ENCODE assay signal across 8 cellular contexts in the genomic region with DNA sequence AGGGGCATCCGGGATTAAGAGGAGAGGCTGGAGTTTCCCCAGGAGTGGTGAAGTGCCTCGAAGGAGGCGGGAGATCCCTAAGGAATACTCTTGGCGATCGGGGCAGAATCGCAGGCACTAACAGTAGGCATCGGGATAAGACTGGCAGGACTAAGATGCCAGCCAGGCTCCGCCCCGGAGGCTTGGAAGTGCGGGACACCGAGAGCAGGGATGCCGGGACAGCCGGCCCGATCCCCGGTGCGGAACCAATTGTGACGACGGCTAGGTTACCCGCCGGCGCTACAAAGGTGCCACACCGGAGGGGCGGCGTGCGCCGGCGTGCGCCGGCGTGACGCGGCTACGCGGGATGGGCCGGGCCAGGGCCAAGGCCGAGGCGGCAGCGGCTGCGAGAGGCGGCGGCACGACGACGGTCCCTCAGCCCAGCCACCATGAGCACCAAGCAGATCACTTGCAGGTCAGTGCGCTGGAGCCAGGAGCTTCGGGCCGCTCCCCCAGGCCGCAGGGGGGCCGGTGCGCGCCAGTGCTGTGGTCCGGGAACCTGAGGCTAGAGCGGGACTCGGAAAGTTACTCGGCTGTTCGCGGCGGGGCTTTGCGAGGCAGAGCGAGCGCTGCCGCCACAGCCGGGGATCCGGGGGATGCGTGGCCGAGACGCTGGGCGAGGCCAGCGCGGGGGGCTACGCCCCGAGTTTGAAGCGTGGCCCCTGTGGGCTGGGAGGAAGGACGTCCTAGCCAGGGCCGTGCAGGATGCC. TPM values are rescaled to one million over a fixed set of nuclear protein-coding genes. Genes with fewer than 3 reads are reported as not detected.
DNase-seq lines count a peak whose midpoint lies in the region; ATAC-seq and TF ChIP-seq lines count a peak whose summit lies in the region.

A gene with protein sequence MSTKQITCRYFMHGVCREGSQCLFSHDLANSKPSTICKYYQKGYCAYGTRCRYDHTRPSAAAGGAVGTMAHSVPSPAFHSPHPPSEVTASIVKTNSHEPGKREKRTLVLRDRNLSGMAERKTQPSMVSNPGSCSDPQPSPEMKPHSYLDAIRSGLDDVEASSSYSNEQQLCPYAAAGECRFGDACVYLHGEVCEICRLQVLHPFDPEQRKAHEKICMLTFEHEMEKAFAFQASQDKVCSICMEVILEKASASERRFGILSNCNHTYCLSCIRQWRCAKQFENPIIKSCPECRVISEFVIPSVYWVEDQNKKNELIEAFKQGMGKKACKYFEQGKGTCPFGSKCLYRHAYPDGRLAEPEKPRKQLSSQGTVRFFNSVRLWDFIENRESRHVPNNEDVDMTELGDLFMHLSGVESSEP (plus strand): TSS at position 365 of the 749 bp plus-strand sequence. CDS start 64 bp downstream, at position 429.

- peak in 1 of 2 donors; percentile 96 for TF ChIP-seq POLR2A in vagina (IDR thresholded peaks at IDR 0.05)

- intact Hi-C loops in T-helper 2 cell treated with Interferon-gamma antibody and Interleukin-4, amounts not matched to agents 100 ng/mL and 5 ng/mL, for 36 hours (cut with micrococcal nuclease): loop anchor here (1.0 kb wide), 3 partner anchors 73 to 163 kb away; a partner anchor contains a TSS
- intact Hi-C loops in right cardiac atrium (cut with DNase I): no loop called here
- intact Hi-C loops in vagina (cut with DNase I): no loop called here

- H3K9me3 ChIP-seq in right cardiac atrium (ENCODE audit: control insufficient read depth, low read length) (no peaks in the 10 kb centered on the region), vagina (no peaks in the 10 kb centered on the region)

- no peak for TF ChIP-seq CTCF in GM13977 (IDR thresholded peaks at IDR 0.05; ENCODE audit: extremely low read depth, insufficient read depth, missing control alignments)
- no peak for TF ChIP-seq CTCF in vagina (IDR thresholded peaks at IDR 0.05)

- H3K4me1 ChIP-seq in right cardiac atrium (ENCODE audit: control insufficient read depth, insufficient read depth, low read length) (peaks cover 7% of the 10 kb centered on the region), rectal smooth muscle tissue (ENCODE audit: control insufficient read depth, insufficient read depth, low read length) (peaks cover 12% of the 10 kb centered on the region), vagina (peaks cover 60% of the 10 kb centered on the region)

- H3K27ac ChIP-seq in right cardiac atrium (ENCODE audit: low read length) (peak within 1 kb of the TSS; percentile 84), rectal smooth muscle tissue (ENCODE audit: low read depth, low read length) (peak within 1 kb of the TSS; percentile 98), vagina (peak within 1 kb of the TSS; percentile 95)

- DNase-seq in GM13977 (ENCODE audit: low spot score) (peak; percentile 89), NCI-H146 (lab: John Stamatoyannopoulos, UW) (peak; percentile 76), anterior cingulate cortex (lab: John Stamatoyannopoulos, UW) (peak; percentile 45 to 94 (median 85)), right cardiac atrium (peak; percentile 86 to 95 (median 94)), vagina (ENCODE audit: extremely low spot score in 2 of 2) (peak in 1 of 2 donors; percentile 92)

- H3K9ac ChIP-seq in rectal smooth muscle tissue (ENCODE audit: low read length): peak within 1 kb of the TSS; percentile 94

- H3K36me3 ChIP-seq in rectal smooth muscle tissue (ENCODE audit: control insufficient read depth, insufficient read depth, low read length) (peaks cover 1% of the 10 kb centered on the region), vagina (no peaks in the 10 kb centered on the region)

- in situ Hi-C loops in GM13977 (cut with MboI; ENCODE audit: low pct_unique_long_range_greater_than_20kb, low sequenced_read_pairs, unreplicated experiment): no loop called here

- ATAC-seq in HG02759 (IDR thresholded peaks at IDR 0.05; ENCODE audit: unreplicated experiment): peak; percentile 89
- ATAC-seq in right cardiac atrium: peak; percentile 97 to 98

- H3K27me3 ChIP-seq in right cardiac atrium (ENCODE audit: control insufficient read depth, insufficient read depth): no peaks in the 10 kb centered on the region
- peaks cover 5% of the 10 kb centered on the region for H3K27me3 ChIP-seq in rectal smooth muscle tissue (ENCODE audit: control insufficient read depth, insufficient read depth, low read length)
- no peaks in the 10 kb centered on the region for H3K27me3 ChIP-seq in vagina

- H3K4me3 ChIP-seq in right cardiac atrium (ENCODE audit: low read length) (peak within 1 kb of the TSS; percentile 68), rectal smooth muscle tissue (ENCODE audit: low read length) (peak within 1 kb of the TSS; percentile 92), vagina (peak within 1 kb of the TSS; percentile 78 to 87)

- under 1% methylated on average over 75 of the region's 75 CpGs for WGBS in right cardiac atrium

RNA-seq across cellular contexts. Expression of the gene that starts here (rescaled TPM):
- total RNA-seq in T-helper 2 cell treated with Interferon-gamma antibody and Interleukin-4, amounts not matched to agents 100 ng/mL and 5 ng/mL, for 36 hours: 20.6 and 21.7 TPM in 2 replicates
- total RNA-seq in right cardiac atrium (10 to 100 TPM; 30.5 to 36.3 (median 31.9) TPM), vagina (28.5 TPM)
- 23.4 TPM for polyA plus RNA-seq in right cardiac atrium
